In the genomic region with DNA sequence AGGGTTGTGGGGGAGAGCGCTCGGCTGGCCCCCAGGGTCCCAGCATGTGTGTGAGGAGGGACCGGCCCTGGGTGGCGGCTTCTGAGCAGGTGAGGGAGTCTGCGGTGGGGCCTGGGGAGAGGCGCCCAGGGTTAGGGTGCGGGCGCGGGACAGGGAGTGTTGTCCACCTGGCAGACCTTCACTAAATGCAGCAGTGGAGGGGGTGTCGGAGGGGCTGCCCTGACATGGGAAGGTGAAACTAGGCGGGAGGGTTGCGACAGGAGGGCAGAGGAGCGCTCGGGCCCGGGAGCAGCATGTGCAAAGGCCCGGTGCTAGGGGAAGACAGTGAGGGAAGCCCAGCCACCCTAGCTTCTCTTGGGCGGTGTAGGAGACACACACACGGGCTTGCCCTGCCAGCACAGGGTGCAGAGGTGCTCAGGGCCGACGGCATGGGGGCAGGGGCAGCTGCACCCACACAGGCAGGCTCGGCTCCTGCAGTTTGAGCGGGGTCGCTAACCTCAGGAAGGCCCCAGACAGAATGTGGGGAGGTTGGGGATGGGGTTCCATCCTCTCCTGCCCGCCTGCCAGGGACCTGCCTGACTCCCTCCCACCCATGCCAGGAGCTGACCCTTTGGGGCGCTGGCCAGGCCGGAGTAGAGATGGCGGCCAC, we compare ENCODE assay signal across 11 cellular contexts. TPM values are rescaled to one million over a fixed set of nuclear protein-coding genes. Genes with fewer than 3 reads are reported as not detected.
DNase-seq lines count a peak whose midpoint lies in the region; ATAC-seq, FAIRE-seq and TF ChIP-seq lines count a peak whose summit lies in the region.
"Had no signal": no experiment of that assay in that cellular context is flagged by ENCODE, and none has a peak within 500 bp of the region (broad histone marks: within the 10 kb centered on the region; RNA-seq: fewer than 3 reads in every experiment).

No MANE protein-coding gene starts in this region.

- H3K9me3 ChIP-seq in heart right ventricle (no peaks in the 10 kb centered on the region), body of pancreas (no peaks in the 10 kb centered on the region), mucosa of stomach (ENCODE audit: control insufficient read depth, low read length) (no peaks in the 10 kb centered on the region), tibial artery (no peaks in the 10 kb centered on the region)
- H3K9me3 ChIP-seq: gastrocnemius medialis had no signal

- H3K36me3 ChIP-seq in heart right ventricle = no peaks in the 10 kb centered on the region
- H3K36me3 ChIP-seq in body of pancreas (replicated peaks in 1 of 2; ENCODE audit: insufficient read depth in 1 of 2, low read depth in 2 of 2) = no peaks in the 10 kb centered on the region
- no peaks in the 10 kb centered on the region for H3K36me3 ChIP-seq in mucosa of stomach (ENCODE audit: control insufficient read depth, insufficient read depth, low read length)
- H3K36me3 ChIP-seq in tibial artery = no peaks in the 10 kb centered on the region
- H3K36me3 ChIP-seq: gastrocnemius medialis had no signal

- DNase-seq in heart right ventricle = no peak
- no peak for DNase-seq in cardiac septum (ENCODE audit: low spot score)
- DNase-seq in body of pancreas = no peak
- DNase-seq in tibial artery = no peak
- no peak for DNase-seq in urothelium cell line (ENCODE audit: low spot score)
- no peak for DNase-seq in EL
- DNase-seq: activated effector memory CD4-positive, alpha-beta T cell treated with anti-CD3 and anti-CD28 coated beads, Interleukin-2, amount 50 U/mL, for 16 hours had no signal

- no peak for FAIRE-seq in urothelium cell line (lab: Jason Lieb, UNC)

- TF ChIP-seq CTCF in heart right ventricle (IDR thresholded peaks at IDR 0.05) (no peak), body of pancreas (IDR thresholded peaks at IDR 0.05) (no peak), tibial artery (IDR thresholded peaks at IDR 0.05) (no peak)

- ATAC-seq in heart right ventricle (peak in 1 of 8 donors; percentile 4), body of pancreas (peak; percentile 2)
- no peak for ATAC-seq in activated CD4-positive, CD25-positive, alpha-beta regulatory T cell treated with anti-CD3 and anti-CD28 coated beads, Interleukin-2, amount 50 U/mL, for 24 hours

- H3K4me1 ChIP-seq in heart right ventricle = peaks cover 0 to 29% (median 17%) of the 10 kb centered on the region in 9 donors
- H3K4me1 ChIP-seq in body of pancreas = peaks cover 50% of the 10 kb centered on the region
- H3K4me1 ChIP-seq in mucosa of stomach (ENCODE audit: control insufficient read depth, insufficient read depth, low read length) = peaks cover 25% of the 10 kb centered on the region
- peaks cover 0 to 19% (median 11%) of the 10 kb centered on the region in 4 donors for H3K4me1 ChIP-seq in tibial artery

- H3K4me3 ChIP-seq in heart right ventricle (peak overlapping the region in 9 of 10 donors; percentile 28 to 54 (median 45)), body of pancreas (no peak overlapping the region), mucosa of stomach (ENCODE audit: low read length) (no peak overlapping the region), tibial artery (peak overlapping the region; percentile 44 to 46)

- TF ChIP-seq POLR2A in body of pancreas (IDR thresholded peaks at IDR 0.05) = no peak

- intact Hi-C loops in heart right ventricle (cut with DNase I) (loop anchor here in 1 of 10 donors (2.0 kb wide), 1 partner anchor 64 kb away; no protein-coding TSS in a partner anchor), cardiac septum (cut with DNase I) (no loop called here), body of pancreas (cut with DNase I) (no loop called here), tibial artery (cut with DNase I; ENCODE audit: low total_unique reads) (no loop called here)

- WGBS in heart right ventricle, 2 donors = 92 to 93% methylated on average over 27 of the region's 27 CpGs
- 85 to 91% methylated on average over 21 to 25 of the region's 27 CpGs for WGBS in body of pancreas, 2 donors

- peak overlapping the region; percentile 39 for H3K9ac ChIP-seq in mucosa of stomach (ENCODE audit: low read length)

- peak overlapping the region in 7 of 10 donors; percentile 2 to 52 (median 33) for H3K27ac ChIP-seq in heart right ventricle
- H3K27ac ChIP-seq in body of pancreas = peak overlapping the region; percentile 12 to 77 (median 68)
- peak overlapping the region in 1 of 2 donors; percentile 40 for H3K27ac ChIP-seq in tibial artery

- H3K27me3 ChIP-seq in heart right ventricle (peaks cover 0 to 47% (median 0%) of the 10 kb centered on the region in 7 donors), body of pancreas (no peaks in the 10 kb centered on the region), mucosa of stomach (ENCODE audit: control insufficient read depth, insufficient read depth, low read length) (peaks cover 27% of the 10 kb centered on the region), tibial artery (no peaks in the 10 kb centered on the region)
- H3K27me3 ChIP-seq: gastrocnemius medialis had no signal

RNA-seq across cellular contexts. Expression of gene OTUB1, which starts 22.2 kb away (rescaled TPM):
- total RNA-seq in heart right ventricle = 10 to 100 TPM; 47.0 to 58.2 (median 49.8) TPM
- 10 to 100 TPM; 34.9 to 87.0 TPM for polyA plus RNA-seq in heart right ventricle
- 48.1 TPM for total RNA-seq in cardiac septum
- 10 to 100 TPM; 20.8 to 36.3 TPM for total RNA-seq in body of pancreas

RNA-seq across cellular contexts. Expression of gene FLRT1, which starts 27.3 kb away (rescaled TPM):
- under 1 TPM; 0.17 to 0.83 (median 0.39) TPM for total RNA-seq in heart right ventricle
- under 1 TPM; 0.22 to 0.44 TPM for polyA plus RNA-seq in heart right ventricle
- total RNA-seq in cardiac septum = 1.2 TPM
- total RNA-seq in body of pancreas = under 1 TPM in 1 of 2 donors, not detected in 1; 0.26 TPM
- total RNA-seq: dermis microvascular lymphatic vessel endothelial cell, gastrocnemius medialis had no signal

RNA-seq across cellular contexts. Expression of gene COX8A, which starts 34.0 kb away (rescaled TPM):
- total RNA-seq in heart right ventricle (1,000 to 10,000 TPM in 6 of 10 donors, 100 to 1,000 TPM in 4; 868 to 1,274 (median 1,041) TPM), cardiac septum (877 TPM), body of pancreas (100 to 1,000 TPM in 1 of 2 donors, 10 to 100 TPM in 1; 51.9 to 184 TPM)
- polyA plus RNA-seq in heart right ventricle = 1,000 to 10,000 TPM; 1,312 to 2,481 TPM

Comparison
In these comparisons a context has a peak if more than half of its experiments do, and no peak if none do; other contexts are left out.
1. H3K4me3 ChIP-seq: peak in heart right ventricle (9 of 10) and tibial artery (2 of 2); none in body of pancreas (0 of 2) and mucosa of stomach (single experiment).